ENCODE assay signal across 8 cellular contexts in genomic region chr4:155796031-155796430, GRCh38. TPM values are rescaled to one million over a fixed set of nuclear protein-coding genes. Genes with fewer than 3 reads are reported as not detected.
DNase-seq lines count a peak whose midpoint lies in the region; ATAC-seq, FAIRE-seq and TF ChIP-seq lines count a peak whose summit lies in the region.

No MANE protein-coding gene starts in this region.

- ATAC-seq in GM19438 (IDR thresholded peaks at IDR 0.05; ENCODE audit: low read depth, unreplicated experiment): peak; percentile 79

- no peak overlapping the region for H3K27ac ChIP-seq in HL-60 (replicated peaks)
- no peak overlapping the region for H3K27ac ChIP-seq in colonic mucosa
- H3K27ac ChIP-seq in adrenal gland: no peak overlapping the region
- no peak overlapping the region for H3K27ac ChIP-seq in stomach

- H3K27ac Mint-ChIP-seq in CD14-positive monocyte: no peak overlapping the region

- no peak overlapping the region for H3K9ac ChIP-seq in colonic mucosa (ENCODE audit: low read depth in 2 of 2, low read length in 2 of 2)

- H3K36me3 Mint-ChIP-seq in CD14-positive monocyte: no peaks in the 10 kb centered on the region

- H3K27me3 ChIP-seq in HL-60 (ENCODE audit: insufficient read depth, poor library complexity, severe bottlenecking): no peaks in the 10 kb centered on the region
- no peaks in the 10 kb centered on the region for H3K27me3 ChIP-seq in colonic mucosa
- H3K27me3 ChIP-seq in adrenal gland: no peaks in the 10 kb centered on the region
- no peaks in the 10 kb centered on the region for H3K27me3 ChIP-seq in stomach

- H3K4me1 Mint-ChIP-seq in CD14-positive monocyte: no peaks in the 10 kb centered on the region

- no peaks in the 10 kb centered on the region for H3K9me3 ChIP-seq in colonic mucosa
- H3K9me3 ChIP-seq in adrenal gland (replicated peaks in 1 of 3): no peaks in the 10 kb centered on the region
- no peaks in the 10 kb centered on the region for H3K9me3 ChIP-seq in stomach

- TF ChIP-seq CTCF in CD14-positive monocyte (IDR thresholded peaks at IDR 0.05) (peak; percentile 32), HL-60 (IDR thresholded peaks at IDR 0.05; ENCODE audit: insufficient read depth, low read length) (peak; percentile 15), colonic mucosa (IDR thresholded peaks at IDR 0.05) (peak; percentile 20), adrenal gland (IDR thresholded peaks at IDR 0.05) (peak in 2 of 6 experiments; percentile 19 to 23), D721Med (IDR thresholded peaks at IDR 0.05; ENCODE audit: insufficient read depth, missing control alignments) (no peak), stomach (IDR thresholded peaks at IDR 0.05) (no peak)

- H3K4me3 ChIP-seq in HL-60 (replicated peaks; ENCODE audit: insufficient read depth, low read length): no peak overlapping the region
- no peak overlapping the region for H3K4me3 ChIP-seq in colonic mucosa
- H3K4me3 ChIP-seq in adrenal gland: no peak overlapping the region
- no peak overlapping the region for H3K4me3 ChIP-seq in stomach

- H3K4me3 Mint-ChIP-seq in CD14-positive monocyte: no peak overlapping the region

- DNase-seq in CD14-positive monocyte (ENCODE audit: low spot score) (no peak), HL-60 (ENCODE audit: low read depth in 1 of 2, low spot score in 1 of 2) (no peak), colonic mucosa (no peak), adrenal gland (no peak), D721Med (ENCODE audit: insufficient read length, low spot score) (no peak), stomach (no peak), UCSD-AML1 (lab: John Stamatoyannopoulos, UW; ENCODE audit: unreplicated experiment) (no peak)

- no peaks in the 10 kb centered on the region for H3K9me3 Mint-ChIP-seq in CD14-positive monocyte

- H3K4me1 ChIP-seq in colonic mucosa: no peaks in the 10 kb centered on the region
- H3K4me1 ChIP-seq in adrenal gland (replicated peaks in 1 of 2): no peaks in the 10 kb centered on the region
- H3K4me1 ChIP-seq in stomach: no peaks in the 10 kb centered on the region

- no peak for TF ChIP-seq EP300 in stomach (IDR thresholded peaks at IDR 0.05)

- intact Hi-C loops in CD14-positive monocyte (cut with micrococcal nuclease) (no loop called here), colonic mucosa (cut with DNase I) (no loop called here), adrenal gland (cut with DNase I) (no loop called here), stomach (cut with DNase I; ENCODE audit: low total_unique reads) (no loop called here)

- 54 to 69% (median 62%) methylated on average over 3 of the region's 3 CpGs for WGBS in adrenal gland, 4 donors
- 53 to 65% (median 61%) methylated on average over 3 of the region's 3 CpGs for WGBS in stomach, 5 donors

- H3K36me3 ChIP-seq in colonic mucosa: no peaks in the 10 kb centered on the region
- H3K36me3 ChIP-seq in adrenal gland (replicated peaks in 1 of 2): no peaks in the 10 kb centered on the region
- peaks cover 0 to 9% (median 0%) of the 10 kb centered on the region in 4 donors for H3K36me3 ChIP-seq in stomach

- no peak for FAIRE-seq in D721Med (lab: Jason Lieb, UNC)

- TF ChIP-seq POLR2A in adrenal gland (IDR thresholded peaks at IDR 0.05) (no peak), stomach (IDR thresholded peaks at IDR 0.05) (no peak)

- H3K27me3 Mint-ChIP-seq in CD14-positive monocyte (ENCODE audit: low read depth in 3 of 3): peaks cover 0 to 2% (median 0%) of the 10 kb centered on the region in 3 donors

RNA-seq across cellular contexts. Expression of gene GUCY1B1, which starts 37.2 kb away (rescaled TPM):
- polyA plus RNA-seq in CD14-positive monocyte: under 1 TPM; 0.72 to 0.89 TPM
- 1 to 10 TPM; 1.2 to 5.8 TPM for total RNA-seq in colonic mucosa
- 1 to 10 TPM in 7 of 8 donors, under 1 TPM in 1; 0.87 to 5.1 (median 2.5) TPM for total RNA-seq in adrenal gland
- polyA plus RNA-seq in adrenal gland: 10 to 100 TPM in 1 of 3 donors, 1 to 10 TPM in 2; 4.3 to 11.6 (median 4.4) TPM
- total RNA-seq in stomach: 10 to 100 TPM in 4 of 5 donors, not detected in 1; 14.8 to 59.8 (median 32.7) TPM
- polyA plus RNA-seq in stomach: 10 to 100 TPM in 1 of 3 donors, 1 to 10 TPM in 2; 5.3 to 10.5 (median 7.8) TPM

Comparison
In these comparisons a context has a peak if more than half of its experiments do, and no peak if none do; other contexts are left out.
1. CTCF ChIP-seq: peak in CD14-positive monocyte (single experiment), HL-60 (single experiment) and colonic mucosa (single experiment); none in D721Med (single experiment) and stomach (0 of 7).